In genomic region chr12:43556057-43556456, GRCh38 we compare ENCODE assay signal across 40 cellular contexts. TPM values are rescaled to one million over a fixed set of nuclear protein-coding genes. Genes with fewer than 3 reads are reported as not detected.
"Had no signal": no experiment of that assay in that cellular context is flagged by ENCODE, and none has a peak within 500 bp of the region (broad histone marks: within the 10 kb centered on the region; RNA-seq: fewer than 3 reads in every experiment).

No MANE protein-coding gene starts in this region.

- H3K4me1 ChIP-seq: adrenal gland, ascending aorta, breast epithelium had no signal

- H3K9me3 ChIP-seq: ascending aorta, body of pancreas had no signal

- H3K36me3 ChIP-seq: adrenal gland, ascending aorta, brain microvascular endothelial cell, breast epithelium, cardiac muscle cell had no signal

- H3K27me3 ChIP-seq: ascending aorta, body of pancreas had no signal

- DNase-seq: activated effector memory CD4-positive, alpha-beta T cell treated with anti-CD3 and anti-CD28 coated beads, Interleukin-2, amount 50 U/mL, for 16 hours; activated effector memory CD4-positive, alpha-beta T cell treated with Interleukin-2 at 50 U/mL for 16 hours; activated gamma-delta T cell; activated gamma-delta T cell treated with Interleukin-2 at 50 U/mL for 16 hours; activated naive CD4-positive, alpha-beta T cell; activated naive CD4-positive, alpha-beta T cell treated with anti-CD3 and anti-CD28 coated beads for 36 hours; activated naive CD4-positive, alpha-beta T cell treated with anti-CD3 and anti-CD28 coated beads, Interleukin-2, amount 10 ng/mL, durations not matched to agents 7 days and 5 days; activated naive CD4-positive, alpha-beta T cell treated with Interleukin-2 at 50 U/mL for 16 hours; activated naive CD8-positive, alpha-beta T cell treated with anti-CD3 and anti-CD28 coated beads for 36 hours; activated naive CD8-positive, alpha-beta T cell treated with anti-CD3 and anti-CD28 coated beads, Interleukin-2, amount 10 ng/mL, durations not matched to agents 7 days and 5 days; activated naive CD8-positive, alpha-beta T cell treated with anti-CD3 and anti-CD28 coated beads, Interleukin-2, amount 50 U/mL, for 24 hours; activated T-cell treated with anti-CD3 and anti-CD28 coated beads, Interleukin-2, amount 50 U/mL, for 1 hour; activated T-cell treated with anti-CD3 and anti-CD28 coated beads, Interleukin-2, amount 50 U/mL, for 4 hours; activated T-cell treated with anti-CD3 and anti-CD28 coated beads, Interleukin-2, amount 50 U/mL, for 48 hours; adrenal gland; amniotic stem cell; amygdala; anterior cingulate cortex; aorta; body of pancreas; brain microvascular endothelial cell; caudate nucleus; central memory CD4-positive, alpha-beta T cell; cerebellar nuclear complex had no signal

- ATAC-seq: activated naive CD4-positive, alpha-beta T cell treated with anti-CD3 and anti-CD28 coated beads, Interleukin-2, amount 50 U/mL, for 72 hours; activated naive CD8-positive, alpha-beta T cell treated with anti-CD3 and anti-CD28 coated beads, Interleukin-2, amount 50 U/mL, for 24 hours; activated T-cell treated with anti-CD3 and anti-CD28 coated beads, Interleukin-2, amount 50 U/mL, for 4 hours; activated T-helper 17 cell treated with anti-CD3 and anti-CD28 coated beads, Interleukin-2, amount 50 U/mL, for 72 hours; body of pancreas had no signal

- H3K4me1 Mint-ChIP-seq: activated naive CD4-positive, alpha-beta T cell treated with anti-CD3 and anti-CD28 coated beads, Interleukin-2, amount 10 ng/mL, durations not matched to agents 7 days and 5 days; activated naive CD4-positive, alpha-beta T cell treated with anti-CD3 and anti-CD28 coated beads, Interleukin-2, amount 50 U/mL, for 24 hours; activated naive CD8-positive, alpha-beta T cell treated with anti-CD3 and anti-CD28 coated beads for 36 hours; activated naive CD8-positive, alpha-beta T cell treated with anti-CD3 and anti-CD28 coated beads, Interleukin-2, amount 50 U/mL, for 24 hours; activated T-helper 17 cell treated with anti-CD3 and anti-CD28 coated beads, Interleukin-2, amount 50 U/mL, for 72 hours; brain; central memory CD8-positive, alpha-beta T cell had no signal

- H3K4me3 Mint-ChIP-seq: activated naive CD4-positive, alpha-beta T cell treated with anti-CD3 and anti-CD28 coated beads for 36 hours; activated naive CD4-positive, alpha-beta T cell treated with anti-CD3 and anti-CD28 coated beads, Interleukin-2, amount 10 ng/mL, durations not matched to agents 7 days and 5 days; activated naive CD4-positive, alpha-beta T cell treated with anti-CD3 and anti-CD28 coated beads, Interleukin-2, amount 50 U/mL, for 24 hours; activated naive CD8-positive, alpha-beta T cell; activated naive CD8-positive, alpha-beta T cell treated with anti-CD3 and anti-CD28 coated beads for 36 hours; activated naive CD8-positive, alpha-beta T cell treated with anti-CD3 and anti-CD28 coated beads, Interleukin-2, amount 10 ng/mL, durations not matched to agents 7 days and 5 days; activated naive CD8-positive, alpha-beta T cell treated with anti-CD3 and anti-CD28 coated beads, Interleukin-2, amount 50 U/mL, for 24 hours; activated T-cell treated with anti-CD3 and anti-CD28 coated beads, Interleukin-2, amount 50 U/mL, for 4 hours; activated T-helper 1 cell treated with anti-CD3 and anti-CD28 coated beads, Interleukin-12 subunit alpha, Interleukin-12 subunit beta, Interleukin-2, Interleukin-4 antibody, amounts not matched to agents 30 ng/mL and 10 ng/mL and 1 ng/mL, durations not matched to agents 14 hours and 24 hours and 36 hours; activated T-helper 17 cell treated with anti-CD3 and anti-CD28 coated beads, Interleukin-2, amount 50 U/mL, for 72 hours; brain; central memory CD8-positive, alpha-beta T cell had no signal

- H3K4me3 ChIP-seq: adrenal gland, ascending aorta, body of pancreas, breast epithelium, cardiac muscle cell had no signal

- H3K27ac Mint-ChIP-seq: activated naive CD4-positive, alpha-beta T cell treated with anti-CD3 and anti-CD28 coated beads for 36 hours; activated naive CD4-positive, alpha-beta T cell treated with anti-CD3 and anti-CD28 coated beads, Interleukin-2, amount 10 ng/mL, durations not matched to agents 7 days and 5 days; activated naive CD4-positive, alpha-beta T cell treated with anti-CD3 and anti-CD28 coated beads, Interleukin-2, amount 50 U/mL, for 24 hours; activated naive CD4-positive, alpha-beta T cell treated with anti-CD3 and anti-CD28 coated beads, Interleukin-2, amount 50 U/mL, for 72 hours; activated naive CD8-positive, alpha-beta T cell; activated naive CD8-positive, alpha-beta T cell treated with anti-CD3 and anti-CD28 coated beads for 36 hours; activated naive CD8-positive, alpha-beta T cell treated with anti-CD3 and anti-CD28 coated beads, Interleukin-2, amount 10 ng/mL, durations not matched to agents 7 days and 5 days; activated naive CD8-positive, alpha-beta T cell treated with anti-CD3 and anti-CD28 coated beads, Interleukin-2, amount 50 U/mL, for 24 hours; activated T-helper 1 cell treated with anti-CD3 and anti-CD28 coated beads, Interleukin-12 subunit alpha, Interleukin-12 subunit beta, Interleukin-2, Interleukin-4 antibody, amounts not matched to agents 30 ng/mL and 10 ng/mL and 1 ng/mL, durations not matched to agents 14 hours and 24 hours and 36 hours; activated T-helper 17 cell treated with anti-CD3 and anti-CD28 coated beads, Interleukin-2, amount 50 U/mL, for 72 hours; activated T-helper 2 cell treated with anti-CD3 and anti-CD28 coated beads, Interferon-gamma antibody, Interleukin-2, Interleukin-4, amounts not matched to agents 10 μg/mL and 5 μg/mL and 100 μg/mL, durations not matched to agents 14 hours and 24 hours and 36 hours; brain had no signal

- H3K27ac ChIP-seq: adrenal gland, ascending aorta, body of pancreas, brain microvascular endothelial cell, breast epithelium, cardiac muscle cell had no signal

- H3K36me3 Mint-ChIP-seq: activated naive CD4-positive, alpha-beta T cell treated with anti-CD3 and anti-CD28 coated beads, Interleukin-2, amount 10 ng/mL, durations not matched to agents 7 days and 5 days; activated naive CD8-positive, alpha-beta T cell treated with anti-CD3 and anti-CD28 coated beads, Interleukin-2, amount 10 ng/mL, durations not matched to agents 7 days and 5 days; brain had no signal

- FAIRE-seq: astrocyte, bronchial epithelial cell, colon had no signal

RNA-seq across cellular contexts. Expression of gene ADAMTS20, which starts 4.1 kb away (rescaled TPM):
- total RNA-seq: activated naive CD4-positive, alpha-beta T cell treated with anti-CD3 and anti-CD28 coated beads for 36 hours; activated naive CD4-positive, alpha-beta T cell treated with anti-CD3 and anti-CD28 coated beads, Interleukin-2, amount 50 U/mL, for 72 hours; activated naive CD8-positive, alpha-beta T cell treated with anti-CD3 and anti-CD28 coated beads for 36 hours; activated naive CD8-positive, alpha-beta T cell treated with anti-CD3 and anti-CD28 coated beads, Interleukin-2, amount 10 ng/mL, durations not matched to agents 7 days and 5 days; activated T-cell treated with anti-CD3 and anti-CD28 coated beads, Interleukin-2, amount 50 U/mL, for 4 hours; activated T-helper 1 cell treated with anti-CD3 and anti-CD28 coated beads, Interleukin-12 subunit alpha, Interleukin-12 subunit beta, Interleukin-2, Interleukin-4 antibody, amounts not matched to agents 30 ng/mL and 10 ng/mL and 1 ng/mL, durations not matched to agents 14 hours and 24 hours and 36 hours; activated T-helper 2 cell treated with anti-CD3 and anti-CD28 coated beads, Interferon-gamma antibody, Interleukin-2, Interleukin-4, amounts not matched to agents 10 μg/mL and 5 μg/mL and 100 μg/mL, durations not matched to agents 14 hours and 24 hours and 36 hours; aorta; ascending aorta; body of pancreas; breast epithelium; bronchial epithelial cell; cardiac septum had no signal
- polyA plus RNA-seq: adipose tissue, adrenal gland, aorta had no signal
